In the genomic region with DNA sequence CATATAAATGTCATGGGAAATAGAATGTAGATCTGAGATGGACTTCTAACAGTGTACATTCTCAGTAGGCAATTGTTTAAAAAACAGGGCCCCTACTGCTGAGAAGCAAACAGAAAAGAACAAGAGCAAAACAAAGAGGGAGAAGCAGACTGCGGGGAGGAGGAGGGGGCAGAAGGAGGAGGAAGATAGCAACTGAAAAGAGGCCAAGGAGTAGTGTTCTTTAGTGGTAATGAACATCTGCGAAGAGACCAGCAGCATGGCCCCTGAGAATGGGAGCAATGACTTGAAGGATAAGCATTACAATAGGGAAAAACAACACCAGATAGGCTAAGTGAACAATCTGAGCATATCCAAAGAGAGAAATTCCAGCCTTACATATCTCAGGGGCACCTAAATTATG, we compare ENCODE assay signal across 33 cellular contexts. TPM values are rescaled to one million over a fixed set of nuclear protein-coding genes. Genes with fewer than 3 reads are reported as not detected.
"Had no signal": no experiment of that assay in that cellular context is flagged by ENCODE, and none has a peak within 500 bp of the region (broad histone marks: within the 10 kb centered on the region; RNA-seq: fewer than 3 reads in every experiment).

No MANE protein-coding gene starts in this region.

- H3K27me3 Mint-ChIP-seq: natural killer cell treated with Interleukin-12 subunit alpha and Interleukin-12 subunit beta and Interleukin-15 and Interleukin-18, amount 100 ng/mL, for 72 hours; stimulated activated naive B cell treated with anti-CD40 and anti-IgM and Interleukin-4, amounts not matched to agents 10 μg/mL and 1 μg/mL and 100 μg/mL, for 72 hours; stimulated activated naive CD8-positive, alpha-beta T cell treated with anti-CD3 and anti-CD28 coated beads, Interleukin-15, amount 100 ng/mL, for 72 hours had no signal

- H3K9me3 Mint-ChIP-seq: mesothelial cell of epicardium; natural killer cell treated with Interleukin-12 subunit alpha and Interleukin-12 subunit beta and Interleukin-15 and Interleukin-18, amount 100 ng/mL, for 72 hours; stimulated activated naive B cell treated with anti-CD40 and anti-IgM and Interleukin-4, amounts not matched to agents 10 μg/mL and 1 μg/mL and 100 μg/mL, for 72 hours; stimulated activated naive CD8-positive, alpha-beta T cell treated with anti-CD3 and anti-CD28 coated beads, Interleukin-15, amount 100 ng/mL, for 72 hours had no signal

- H3K36me3 Mint-ChIP-seq: mesothelial cell of epicardium; naive B cell; natural killer cell treated with Interleukin-12 subunit alpha and Interleukin-12 subunit beta and Interleukin-15 and Interleukin-18, amount 100 ng/mL, for 72 hours; stimulated activated naive B cell treated with anti-CD40 and anti-IgM and Interleukin-4, amounts not matched to agents 10 μg/mL and 1 μg/mL and 100 μg/mL, for 72 hours had no signal

- H3K36me3 ChIP-seq: esophagus squamous epithelium, heart right ventricle, left lung, ovary, sigmoid colon, spleen, suprapubic skin, transverse colon, upper lobe of right lung, uterus had no signal

- H3K9me3 ChIP-seq: esophagus squamous epithelium, heart right ventricle, left lung, mucosa of descending colon, ovary, psoas muscle, sigmoid colon, spleen, suprapubic skin, transverse colon, upper lobe of right lung, uterus had no signal

- H3K27ac Mint-ChIP-seq: mesothelial cell of epicardium; naive B cell; natural killer cell treated with Interleukin-12 subunit alpha and Interleukin-12 subunit beta and Interleukin-15 and Interleukin-18, amount 100 ng/mL, for 72 hours; stimulated activated naive B cell treated with anti-CD40 and anti-IgM and Interleukin-4, amounts not matched to agents 10 μg/mL and 1 μg/mL and 100 μg/mL, for 72 hours; stimulated activated naive CD8-positive, alpha-beta T cell treated with anti-CD3 and anti-CD28 coated beads, Interleukin-15, amount 100 ng/mL, for 72 hours had no signal

- DNase-seq: dermis blood vessel endothelial cell; effector memory CD4-positive, alpha-beta T cell; erythroblast; esophagus squamous epithelium; foreskin melanocyte; glutamatergic neuron; heart right ventricle; left cardiac atrium; left lung; mesenchymal stem cell; mucosa of descending colon; naive B cell; occipital lobe; ovary; posterior cingulate gyrus; psoas muscle; right cardiac atrium; sigmoid colon; spleen; stimulated activated CD4-positive, alpha-beta T cell treated with anti-CD3 and anti-CD28 coated beads, Interleukin-4, amount 100 ng/mL, for 4 hours; stimulated activated naive B cell treated with anti-CD40 and anti-IgM and Interleukin-4, amounts not matched to agents 10 μg/mL and 1 μg/mL and 100 μg/mL, for 72 hours; stimulated activated naive CD8-positive, alpha-beta T cell treated with anti-CD3 and anti-CD28 coated beads, Interleukin-15, amount 100 ng/mL, for 72 hours; transverse colon; upper lobe of right lung; uterus had no signal

- H3K4me1 ChIP-seq: esophagus squamous epithelium, heart right ventricle, left lung, psoas muscle, sigmoid colon, spleen, suprapubic skin, transverse colon, upper lobe of right lung, uterus had no signal

- H3K4me1 Mint-ChIP-seq: mesothelial cell of epicardium; naive B cell; stimulated activated naive B cell treated with anti-CD40 and anti-IgM and Interleukin-4, amounts not matched to agents 10 μg/mL and 1 μg/mL and 100 μg/mL, for 72 hours; stimulated activated naive CD8-positive, alpha-beta T cell treated with anti-CD3 and anti-CD28 coated beads, Interleukin-15, amount 100 ng/mL, for 72 hours had no signal

- H3K27ac ChIP-seq: coronary artery, esophagus squamous epithelium, heart right ventricle, left lung, ovary, psoas muscle, sigmoid colon, spleen, suprapubic skin, transverse colon, upper lobe of right lung, uterus had no signal

- H3K27me3 ChIP-seq: esophagus squamous epithelium, heart right ventricle, left lung, ovary, sigmoid colon, spleen, suprapubic skin, transverse colon, upper lobe of right lung, uterus had no signal

- H3K4me3 Mint-ChIP-seq: mesothelial cell of epicardium; naive B cell; natural killer cell treated with Interleukin-12 subunit alpha and Interleukin-12 subunit beta and Interleukin-15 and Interleukin-18, amount 100 ng/mL, for 72 hours; neural crest cell; stimulated activated naive B cell treated with anti-CD40 and anti-IgM and Interleukin-4, amounts not matched to agents 10 μg/mL and 1 μg/mL and 100 μg/mL, for 72 hours; stimulated activated naive CD8-positive, alpha-beta T cell treated with anti-CD3 and anti-CD28 coated beads, Interleukin-15, amount 100 ng/mL, for 72 hours had no signal

- ATAC-seq: heart right ventricle; left cardiac atrium; left lung; mucosa of descending colon; natural killer cell treated with Interleukin-12 subunit alpha and Interleukin-12 subunit beta and Interleukin-15 and Interleukin-18, amount 100 ng/mL, for 72 hours; psoas muscle; right cardiac atrium; stimulated activated naive B cell treated with anti-CD40 and anti-IgM and Interleukin-4, amounts not matched to agents 10 μg/mL and 1 μg/mL and 100 μg/mL, for 72 hours; stimulated activated naive CD8-positive, alpha-beta T cell treated with anti-CD3 and anti-CD28 coated beads, Interleukin-15, amount 100 ng/mL, for 72 hours; upper lobe of right lung had no signal

- H3K4me3 ChIP-seq: coronary artery, esophagus squamous epithelium, heart right ventricle, left lung, mucosa of descending colon, ovary, psoas muscle, sigmoid colon, spleen, suprapubic skin, transverse colon, upper lobe of right lung, uterus had no signal

RNA-seq across cellular contexts. Expression of a gene that starts 36.8 kb away (rescaled TPM):
- total RNA-seq: kidney epithelial cell; lung microvascular endothelial cell; natural killer cell treated with Interleukin-12 subunit alpha and Interleukin-12 subunit beta and Interleukin-15 and Interleukin-18, amount 100 ng/mL, for 72 hours; ovary; psoas muscle; renal cortical epithelial cell; spleen had no signal
- polyA plus RNA-seq: psoas muscle, spleen had no signal
